ENCODE assay signal across 8 cellular contexts in genomic region chr12:1593232-1594044, GRCh38. TPM values are rescaled to one million over a fixed set of nuclear protein-coding genes. Genes with fewer than 3 reads are reported as not detected.
DNase-seq lines count a peak whose midpoint lies in the region; ATAC-seq, FAIRE-seq and TF ChIP-seq lines count a peak whose summit lies in the region.

No MANE protein-coding gene starts in this region.

- TF ChIP-seq EP300 in A549 (IDR thresholded peaks at IDR 0.05) = no peak

- peak overlapping the region; percentile 91 for H3K27ac Mint-ChIP-seq in activated naive CD4-positive, alpha-beta T cell treated with anti-CD3 and anti-CD28 coated beads, Interleukin-2, amount 50 U/mL, for 24 hours
- H3K27ac Mint-ChIP-seq in progenitor cell of endocrine pancreas = peak overlapping the region; percentile 83

- CTCF ChIA-PET in A549 (lab: Yijun Ruan, JAX) = interaction anchor here (0.9 to 3.0 kb wide), 6 partner anchors 10 to 1022 kb away, joined by 3 to 30 read pairs (median 9); partner anchors contain the start of gene RAD52

- no peak for FAIRE-seq in A549 (lab: Jason Lieb, UNC)

- no peaks in the 10 kb centered on the region for H3K27me3 Mint-ChIP-seq in activated naive CD4-positive, alpha-beta T cell treated with anti-CD3 and anti-CD28 coated beads, Interleukin-2, amount 50 U/mL, for 24 hours
- H3K27me3 Mint-ChIP-seq in progenitor cell of endocrine pancreas = no peaks in the 10 kb centered on the region

- ATAC-seq in A549 = peak; percentile 49 to 60
- peak; percentile 38 for ATAC-seq in GM18907 (IDR thresholded peaks at IDR 0.05; ENCODE audit: unreplicated experiment)
- ATAC-seq in HG03159 (IDR thresholded peaks at IDR 0.05; ENCODE audit: unreplicated experiment) = peak; percentile 30

- H3K9me3 Mint-ChIP-seq in activated naive CD4-positive, alpha-beta T cell treated with anti-CD3 and anti-CD28 coated beads, Interleukin-2, amount 50 U/mL, for 24 hours = no peaks in the 10 kb centered on the region
- H3K9me3 Mint-ChIP-seq in progenitor cell of endocrine pancreas (ENCODE audit: low read depth) = no peaks in the 10 kb centered on the region

- peak overlapping the region; percentile 95 for H3K4me2 ChIP-seq in A549

- peaks cover 63% of the 10 kb centered on the region for H3K4me1 Mint-ChIP-seq in activated naive CD4-positive, alpha-beta T cell treated with anti-CD3 and anti-CD28 coated beads, Interleukin-2, amount 50 U/mL, for 24 hours
- peaks cover 51% of the 10 kb centered on the region for H3K4me1 Mint-ChIP-seq in progenitor cell of endocrine pancreas (ENCODE audit: low read depth)

- TF ChIP-seq POLR2A in A549 (IDR thresholded peaks at IDR 0.05; ENCODE audit: low read length) = 0 out of 2 replicates have a peak, but pooled peaks have one; percentile 15

- intact Hi-C loops in cardiac septum (cut with DNase I) = loop anchor here (5.0 to 10.0 kb wide), 4 partner anchors 389 to 839 kb away; partner anchors contain the start of genes ERC1, RAD52 and WNK1

- POLR2A ChIA-PET in A549 (lab: Yijun Ruan, JAX) = interaction anchor here (0.6 to 1.1 kb wide), 2 partner anchors 9 to 77 kb away, joined by 3 read pairs; no protein-coding TSS in a partner anchor

- H3K4me3 Mint-ChIP-seq in activated naive CD4-positive, alpha-beta T cell treated with anti-CD3 and anti-CD28 coated beads, Interleukin-2, amount 50 U/mL, for 24 hours = peak overlapping the region; percentile 88
- peak overlapping the region; percentile 82 for H3K4me3 Mint-ChIP-seq in progenitor cell of endocrine pancreas (ENCODE audit: low read depth)

- peaks cover 7% of the 10 kb centered on the region for H3K36me3 Mint-ChIP-seq in activated naive CD4-positive, alpha-beta T cell treated with anti-CD3 and anti-CD28 coated beads, Interleukin-2, amount 50 U/mL, for 24 hours
- H3K36me3 Mint-ChIP-seq in progenitor cell of endocrine pancreas (ENCODE audit: insufficient read depth) = peaks cover 5% of the 10 kb centered on the region

- H3K4me3 ChIP-seq in A549 = peak overlapping the region; percentile 68

- no peak for TF ChIP-seq RAD21 in A549 (conservative IDR thresholded peaks at IDR 0.05 in 1 of 2, IDR thresholded peaks at IDR 0.05 in 1 of 2)

- no peak for TF ChIP-seq CTCF in A549 (IDR thresholded peaks at IDR 0.05)
- no peak for TF ChIP-seq CTCF in progenitor cell of endocrine pancreas (IDR thresholded peaks at IDR 0.05; ENCODE audit: unreplicated experiment)

- 60% methylated on average over 28 of the region's 55 CpGs for WGBS in A549 (ENCODE audit: missing lambda C conversion rate)

- peak overlapping the region; percentile 91 to 99 for H3K27ac ChIP-seq in A549

- DNase-seq in A549 (ENCODE audit: low read depth in 1 of 2, low spot score in 1 of 2) (peak in 1 of 2 experiments; percentile 55), RPMI7951 (ENCODE audit: low read depth) (peak; percentile 42), cardiac septum (ENCODE audit: low spot score) (peak; percentile 81), progenitor cell of endocrine pancreas (ENCODE audit: low spot score, unreplicated experiment) (peak; percentile 53), AG08396 (ENCODE audit: low spot score) (no peak)

- peaks cover 38% of the 10 kb centered on the region for H3K4me1 ChIP-seq in A549

- H3K9me3 ChIP-seq in A549 = no peaks in the 10 kb centered on the region

TF ChIP-seq in A549, 52 proteins besides CTCF, POLR2A, EP300 and RAD21:
- TF ChIP-seq MAX (IDR thresholded peaks at IDR 0.05) = 0 out of 2 replicates have a peak, but pooled peaks have one; percentile 43
- TF ChIP-seq E2F6 (IDR thresholded peaks at IDR 0.05; ENCODE audit: borderline replicate concordance, low read depth) = no peak
- TF ChIP-seq RNF2 (IDR thresholded peaks at IDR 0.05; ENCODE audit: borderline replicate concordance, low read depth) = no peak
- TF ChIP-seq POLR2AphosphoS2 (conservative IDR thresholded peaks at IDR 0.05; ENCODE audit: low read length) = no peak
- no peak for TF ChIP-seq RCOR1 (IDR thresholded peaks at IDR 0.05; ENCODE audit: low read depth, low read length)
- no peak for TF ChIP-seq ELK1 (IDR thresholded peaks at IDR 0.05; ENCODE audit: low read depth, low read length)

RNA-seq across cellular contexts. Expression of gene FBXL14, which starts 0.9 kb away (rescaled TPM):
- polyA plus RNA-seq in A549 (2011; rRNA removed) (6.7 and 8.2 TPM in 2 replicates), A549 (2017; fragmentation: RNase III; extraction: RNeasy Plus Mini Kit Qiagen cat#74134 plus additional on column Dnase treatment) (6.5 to 8.1 TPM (median 7.1 TPM) in 3 replicates)
- 19.5 and 28.3 TPM in 2 replicates for polyA plus RNA-seq in A549 (2012; cell fraction: cytosol; rRNA removed)
- 12.6 and 21.7 TPM in 2 replicates for polyA plus RNA-seq in A549 (2012; cell fraction: nucleus; rRNA removed)
- 10.7 and 17.9 TPM in 2 replicates for polyA minus RNA-seq in A549 (2011; rRNA and poly(A)+ RNA removed)
- 4.0 and 5.6 TPM in 2 replicates for total RNA-seq in RPMI7951 (2014; rRNA removed; shearing (Covaris generic))
- total RNA-seq in cardiac septum (6.9 TPM), progenitor cell of endocrine pancreas (33.9 and 37.7 TPM in 2 replicates)

RNA-seq across cellular contexts. Expression of gene WNT5B, which starts 35.6 kb away (rescaled TPM):
- polyA plus RNA-seq in A549 (2011; rRNA removed) (1.3 TPM in 2 replicates), A549 (2017; fragmentation: RNase III; extraction: RNeasy Plus Mini Kit Qiagen cat#74134 plus additional on column Dnase treatment) (1.0 to 1.6 TPM (median 1.5 TPM) in 3 replicates)
- 1.0 and 2.1 TPM in 2 replicates for polyA plus RNA-seq in A549 (2012; cell fraction: cytosol; rRNA removed)
- polyA plus RNA-seq in A549 (2012; cell fraction: nucleus; rRNA removed) = 4.0 and 4.2 TPM in 2 replicates
- polyA minus RNA-seq in A549 (2011; rRNA and poly(A)+ RNA removed) = 1.4 and 2.9 TPM in 2 replicates
- 42.9 and 57.9 TPM in 2 replicates for total RNA-seq in RPMI7951 (2014; rRNA removed; shearing (Covaris generic))
- total RNA-seq in cardiac septum (0.43 TPM), progenitor cell of endocrine pancreas (8.9 and 10.1 TPM in 2 replicates)
